In genomic region chrX:17323397-17323796, GRCh38 we compare ENCODE assay signal across 26 cellular contexts.
"Had no signal": no experiment of that assay in that cellular context is flagged by ENCODE, and none has a peak within 500 bp of the region (broad histone marks: within the 10 kb centered on the region; RNA-seq: fewer than 3 reads in every experiment).

No MANE protein-coding gene starts in this region.

- H3K27me3 ChIP-seq: hepatocyte, testis, vagina had no signal

- H3K79me2 ChIP-seq: hepatocyte had no signal

- ATAC-seq: activated T-cell treated with anti-CD3 and anti-CD28 coated beads, Interleukin-2, amount 50 U/mL, for 4 hours; esophagus mucosa; natural killer cell; sciatic nerve; WTC11 had no signal

- DNase-seq: activated CD4-positive, alpha-beta T cell treated with anti-CD3 and anti-CD28 coated beads, Interleukin-2, amount 50 U/mL, for 4 hours; activated CD8-positive, alpha-beta memory T cell treated with anti-CD3 and anti-CD28 coated beads for 24 hours; activated CD8-positive, alpha-beta memory T cell treated with anti-CD3 and anti-CD28 coated beads, Interleukin-2, amount 50 U/mL, for 4 hours; activated effector memory CD4-positive, alpha-beta T cell treated with Interleukin-2 at 50 U/mL for 16 hours; activated naive CD4-positive, alpha-beta T cell treated with anti-CD3 and anti-CD28 coated beads for 36 hours; activated naive CD8-positive, alpha-beta T cell treated with anti-CD3 and anti-CD28 coated beads, Interleukin-2, amount 10 ng/mL, durations not matched to agents 7 days and 5 days; activated T-cell treated with anti-CD3 and anti-CD28 coated beads, Interleukin-2, amount 50 U/mL, for 4 hours; amygdala; cortex of kidney; glutamatergic neuron; midbrain; natural killer cell; stimulated activated CD4-positive, alpha-beta T cell treated with anti-CD3 and anti-CD28 coated beads, Interleukin-2, amount 100 ng/mL, for 48 hours; stimulated activated naive CD4-positive, alpha-beta T cell; testis; trophoblast cell had no signal

- H3K4me1 ChIP-seq: testis, vagina had no signal

- H3K4me3 ChIP-seq: hepatocyte, smooth muscle cell, testis, vagina had no signal

- H2AFZ ChIP-seq: hepatocyte had no signal

- FAIRE-seq: bronchial epithelial cell, endometrium, frontal cortex, TTC549 had no signal

- H3K9me3 ChIP-seq: testis, vagina had no signal

- H3K27ac ChIP-seq: hepatocyte, testis, vagina had no signal

- H3K36me3 ChIP-seq: vagina had no signal

- H3K4me2 ChIP-seq: hepatocyte, smooth muscle cell had no signal
